23 cellular contexts compared by ENCODE assay signal in the genomic region with DNA sequence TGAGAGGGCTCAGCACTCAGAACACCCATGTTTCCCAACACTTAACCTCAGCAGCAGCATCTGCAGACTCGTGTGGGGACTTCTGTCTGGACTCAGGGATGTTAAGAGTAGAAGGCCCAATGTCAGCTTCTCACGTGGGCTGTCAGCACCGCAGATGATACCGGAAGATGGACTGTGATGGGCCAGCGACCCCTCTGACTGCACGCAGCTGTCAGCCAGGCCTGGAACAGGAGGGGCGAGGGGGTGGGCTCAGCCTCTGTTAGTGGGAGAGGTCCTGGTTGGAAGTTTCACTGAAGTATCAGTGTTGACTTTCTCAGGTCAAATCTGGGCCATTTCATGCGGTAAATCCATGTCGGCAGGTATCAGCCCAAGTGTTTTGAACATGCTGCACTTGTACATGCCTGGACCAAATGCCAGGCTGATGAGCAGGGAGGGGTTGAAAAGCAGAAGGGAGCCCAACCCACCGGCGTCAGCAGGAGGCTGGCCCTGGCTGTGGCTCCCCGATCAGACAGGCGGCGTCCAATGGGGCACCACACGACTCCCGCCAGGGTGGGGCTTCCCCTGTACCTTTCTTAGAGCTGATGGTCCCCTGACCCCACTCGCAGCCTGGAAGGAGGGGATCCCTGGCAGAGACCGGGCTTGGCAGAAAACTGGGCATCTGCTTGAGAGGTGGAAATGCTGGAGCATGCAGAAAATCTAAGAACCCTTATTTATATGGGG.
"Had no signal": no experiment of that assay in that cellular context is flagged by ENCODE, and none has a peak within 500 bp of the region (broad histone marks: within the 10 kb centered on the region; RNA-seq: fewer than 3 reads in every experiment).

No MANE protein-coding gene starts in this region.

- H3K27ac ChIP-seq: gastrocnemius medialis, hepatocyte, lower lobe of right lung, neural progenitor cell, prostate gland, sigmoid colon, thoracic aorta, tibial nerve, upper lobe of left lung had no signal

- H3K27me3 ChIP-seq: gastrocnemius medialis, hepatocyte, neural progenitor cell, sigmoid colon, tibial nerve, upper lobe of left lung had no signal

- FAIRE-seq: endometrium, islet of Langerhans, urothelium cell line had no signal

- H3K4me1 Mint-ChIP-seq: central memory CD8-positive, alpha-beta T cell; neural progenitor cell had no signal

- H3K27ac Mint-ChIP-seq: effector memory CD8-positive, alpha-beta T cell; natural killer cell; neural progenitor cell; stimulated activated memory B cell treated with anti-CD40 and anti-IgM and Interleukin-4, amounts not matched to agents 10 μg/mL and 1 μg/mL and 100 μg/mL, for 72 hours; stimulated activated naive CD8-positive, alpha-beta T cell treated with anti-CD3 and anti-CD28 coated beads, Interleukin-15, Interleukin-2, amounts not matched to agents 100 ng/mL and 50 ng/mL, for 24 hours had no signal

- H3K27me3 Mint-ChIP-seq: effector memory CD8-positive, alpha-beta T cell; stimulated activated memory B cell treated with anti-CD40 and anti-IgM and Interleukin-4, amounts not matched to agents 10 μg/mL and 1 μg/mL and 100 μg/mL, for 72 hours; stimulated activated naive CD8-positive, alpha-beta T cell treated with anti-CD3 and anti-CD28 coated beads, Interleukin-15, Interleukin-2, amounts not matched to agents 100 ng/mL and 50 ng/mL, for 24 hours had no signal

- H3K9me3 Mint-ChIP-seq: central memory CD8-positive, alpha-beta T cell; effector memory CD8-positive, alpha-beta T cell; natural killer cell; neural progenitor cell; stimulated activated memory B cell treated with anti-CD40 and anti-IgM and Interleukin-4, amounts not matched to agents 10 μg/mL and 1 μg/mL and 100 μg/mL, for 72 hours; stimulated activated naive CD8-positive, alpha-beta T cell treated with anti-CD3 and anti-CD28 coated beads, Interleukin-15, Interleukin-2, amounts not matched to agents 100 ng/mL and 50 ng/mL, for 24 hours had no signal

- H3K36me3 ChIP-seq: gastrocnemius medialis, lower lobe of right lung, neural progenitor cell, prostate gland, sigmoid colon, thoracic aorta, upper lobe of left lung had no signal

- H3K79me2 ChIP-seq: hepatocyte had no signal

- ATAC-seq: effector memory CD8-positive, alpha-beta T cell; gastrocnemius medialis; left ventricle myocardium superior; lower lobe of right lung; natural killer cell; right cardiac atrium; stimulated activated memory B cell treated with anti-CD40 and anti-IgM and Interleukin-4, amounts not matched to agents 10 μg/mL and 1 μg/mL and 100 μg/mL, for 72 hours had no signal

- H3K4me3 Mint-ChIP-seq: central memory CD8-positive, alpha-beta T cell; effector memory CD8-positive, alpha-beta T cell; natural killer cell; neural progenitor cell; stimulated activated memory B cell treated with anti-CD40 and anti-IgM and Interleukin-4, amounts not matched to agents 10 μg/mL and 1 μg/mL and 100 μg/mL, for 72 hours; stimulated activated naive CD8-positive, alpha-beta T cell treated with anti-CD3 and anti-CD28 coated beads, Interleukin-15, Interleukin-2, amounts not matched to agents 100 ng/mL and 50 ng/mL, for 24 hours had no signal

- H3K36me3 Mint-ChIP-seq: natural killer cell had no signal

- H3K4me3 ChIP-seq: gastrocnemius medialis, hepatocyte, lower lobe of right lung, neural progenitor cell, prostate gland, sigmoid colon, thoracic aorta, tibial nerve, upper lobe of left lung had no signal

- H3K9ac ChIP-seq: neural progenitor cell had no signal

- H2AFZ ChIP-seq: hepatocyte, neural progenitor cell had no signal

- H3K9me3 ChIP-seq: gastrocnemius medialis, lower lobe of right lung, prostate gland, thoracic aorta, upper lobe of left lung had no signal

- DNase-seq: cortex of kidney; effector memory CD8-positive, alpha-beta T cell; erythroblast; gastrocnemius medialis; head of caudate nucleus; left ventricle myocardium superior; lower lobe of right lung; natural killer cell; right cardiac atrium; sigmoid colon; stimulated activated CD4-positive, alpha-beta T cell treated with anti-CD3 and anti-CD28 coated beads, Interleukin-4, amount 100 ng/mL, for 4 hours had no signal

- H3K4me1 ChIP-seq: gastrocnemius medialis, lower lobe of right lung, neural progenitor cell, prostate gland, sigmoid colon, tibial nerve, upper lobe of left lung had no signal

- H3K4me2 ChIP-seq: hepatocyte, neural progenitor cell had no signal
